In genomic region chr17:81067331-81067730, GRCh38 we compare ENCODE assay signal across 2 cellular contexts.
TF ChIP-seq lines count a peak whose summit lies in the region.

No MANE protein-coding gene starts in this region.

TF ChIP-seq in SK-N-SH, 30 proteins besides CTCF, POLR2A, EP300 and RAD21 (continued from another document):
- TF ChIP-seq ZBTB33 (IDR thresholded peaks at IDR 0.05; ENCODE audit: borderline replicate concordance, low read depth), result no peak
- no peak for TF ChIP-seq ELF1 (IDR thresholded peaks at IDR 0.05)
- TF ChIP-seq GATA2 (CRISPR knock-in tag; IDR thresholded peaks at IDR 0.05), result no peak
- TF ChIP-seq GABPA (IDR thresholded peaks at IDR 0.05; ENCODE audit: low read depth), result no peak
- TF ChIP-seq RXRA (IDR thresholded peaks at IDR 0.05; ENCODE audit: borderline replicate concordance, low read depth), result no peak
- no peak for TF ChIP-seq FOXJ3 (CRISPR knock-in tag; IDR thresholded peaks at IDR 0.05)
- no peak for TF ChIP-seq IRF3 (IDR thresholded peaks at IDR 0.05; ENCODE audit: low read depth, low read length)
- TF ChIP-seq MEF2A (IDR thresholded peaks at IDR 0.05; ENCODE audit: borderline replicate concordance, low read depth), result no peak
- no peak for TF ChIP-seq NRF1 (IDR thresholded peaks at IDR 0.05; ENCODE audit: low read depth, low read length)
- TF ChIP-seq EZH2phosphoT487 (IDR thresholded peaks at IDR 0.05; ENCODE audit: borderline replicate concordance, low read depth), result no peak
- TF ChIP-seq FOXM1 (IDR thresholded peaks at IDR 0.05; ENCODE audit: low read depth), result no peak
- TF ChIP-seq RFX5 (IDR thresholded peaks at IDR 0.05; ENCODE audit: low read length), result no peak
- no peak for TF ChIP-seq PBX3 (IDR thresholded peaks at IDR 0.05)
- no peak for TF ChIP-seq RCOR1 (IDR thresholded peaks at IDR 0.05; ENCODE audit: low read length)

TF ChIP-seq in SK-N-SH treated with all-trans-retinoic acid at 6 μM for 48 hours, 23 proteins besides CTCF, POLR2A, EP300 and RAD21 (continued from another document):
- no peak for TF ChIP-seq PATZ1 (CRISPR knock-in tag; IDR thresholded peaks at IDR 0.05; ENCODE audit: borderline replicate concordance)
- no peak for TF ChIP-seq ZNF565 (CRISPR knock-in tag; conservative IDR thresholded peaks at IDR 0.05; ENCODE audit: low read depth)
